Comparison of ENCODE assay signal across 16 cellular contexts in genomic region chr16:69077251-69077650, GRCh38. TPM values are rescaled to one million over a fixed set of nuclear protein-coding genes. Genes with fewer than 3 reads are reported as not detected.
A peak's percentile ranks its signal among the peaks of the same experiment; 100 is the strongest.
DNase-seq lines count a peak whose midpoint lies in the region; ATAC-seq, FAIRE-seq and TF ChIP-seq lines count a peak whose summit lies in the region.
"Had no signal": no experiment of that assay in that cellular context is flagged by ENCODE, and none has a peak within 500 bp of the region (broad histone marks: within the 10 kb centered on the region; RNA-seq: fewer than 3 reads in every experiment).

No MANE protein-coding gene starts in this region.

- H3K9me3 ChIP-seq in Karpas-422 (ENCODE audit: low read length) (no peaks in the 10 kb centered on the region), kidney (ENCODE audit: control insufficient read depth in 1 of 2, low read length in 2 of 2) (no peaks in the 10 kb centered on the region)

- no peaks in the 10 kb centered on the region for H3K4me1 Mint-ChIP-seq in activated naive CD8-positive, alpha-beta T cell treated with anti-CD3 and anti-CD28 coated beads for 36 hours
- H3K4me1 Mint-ChIP-seq: B cell had no signal

- TF ChIP-seq CTCF in astrocyte of the spinal cord (IDR thresholded peaks at IDR 0.05; ENCODE audit: low read depth, low read length) (no peak), kidney (IDR thresholded peaks at IDR 0.05; ENCODE audit: borderline replicate concordance, extremely low read depth, insufficient read depth) (no peak)

- H4K20me1 ChIP-seq in Karpas-422 (ENCODE audit: insufficient read depth, low read depth, low read length): no peaks in the 10 kb centered on the region

- no peak overlapping the region for H3K27ac Mint-ChIP-seq in activated naive CD8-positive, alpha-beta T cell treated with anti-CD3 and anti-CD28 coated beads for 36 hours
- H3K27ac Mint-ChIP-seq: activated CD4-positive, alpha-beta memory T cell treated with anti-CD3 and anti-CD28 coated beads for 36 hours; B cell had no signal

- no peaks in the 10 kb centered on the region for H3K27me3 ChIP-seq in Karpas-422 (ENCODE audit: low read length)
- H3K27me3 ChIP-seq: dorsolateral prefrontal cortex had no signal

- intact Hi-C loops in kidney (cut with DNase I): no loop called here

- no peak overlapping the region for H3K4me3 ChIP-seq in Karpas-422 (ENCODE audit: low read length)
- H3K4me3 ChIP-seq in astrocyte of the spinal cord (ENCODE audit: low read depth, low read length): no peak overlapping the region
- no peak overlapping the region for H3K4me3 ChIP-seq in kidney (ENCODE audit: low read length in 2 of 2)
- H3K4me3 ChIP-seq: dorsolateral prefrontal cortex had no signal

- in situ Hi-C loops in astrocyte of the spinal cord (cut with HindIII; ENCODE audit: low sequenced_read_pairs): no loop called here

- no peaks in the 10 kb centered on the region for H3K4me1 ChIP-seq in Karpas-422 (ENCODE audit: low read length)
- H3K4me1 ChIP-seq in kidney (ENCODE audit: control insufficient read depth in 1 of 2, insufficient read depth in 1 of 2, low read depth in 1 of 2, low read length in 2 of 2): peaks cover 0 to 7% of the 10 kb centered on the region in 2 donors

- no peak overlapping the region for H3K4me2 ChIP-seq in Karpas-422 (ENCODE audit: low read depth, low read length, poor library complexity, severe bottlenecking)

- H3K9me3 Mint-ChIP-seq in activated naive CD8-positive, alpha-beta T cell treated with anti-CD3 and anti-CD28 coated beads for 36 hours: no peaks in the 10 kb centered on the region
- H3K9me3 Mint-ChIP-seq: activated CD4-positive, alpha-beta memory T cell treated with anti-CD3 and anti-CD28 coated beads for 36 hours had no signal

- ATAC-seq in GM21529 (IDR thresholded peaks at IDR 0.05; ENCODE audit: unreplicated experiment): no peak

- no peaks in the 10 kb centered on the region for H3K9me2 ChIP-seq in Karpas-422 (replicated peaks; ENCODE audit: insufficient read depth, low read length)

- H3K79me2 ChIP-seq in Karpas-422 (ENCODE audit: low read length): no peaks in the 10 kb centered on the region

- H3K27ac ChIP-seq in Karpas-422 (ENCODE audit: low read length) (no peak overlapping the region), kidney (ENCODE audit: low read depth in 2 of 2, low read length in 2 of 2) (no peak overlapping the region)
- H3K27ac ChIP-seq: dorsolateral prefrontal cortex had no signal

- H2AFZ ChIP-seq in Karpas-422 (ENCODE audit: low read length): no peak overlapping the region

- FAIRE-seq in kidney (lab: Jason Lieb, UNC): no peak
- FAIRE-seq: HTR-8/SVneo, islet of Langerhans had no signal

- no peaks in the 10 kb centered on the region for H3K36me3 Mint-ChIP-seq in activated naive CD8-positive, alpha-beta T cell treated with anti-CD3 and anti-CD28 coated beads for 36 hours
- H3K36me3 Mint-ChIP-seq: activated CD4-positive, alpha-beta memory T cell treated with anti-CD3 and anti-CD28 coated beads for 36 hours had no signal

- no peaks in the 10 kb centered on the region for H3K27me3 Mint-ChIP-seq in activated naive CD8-positive, alpha-beta T cell treated with anti-CD3 and anti-CD28 coated beads for 36 hours
- H3K27me3 Mint-ChIP-seq: activated CD4-positive, alpha-beta memory T cell treated with anti-CD3 and anti-CD28 coated beads for 36 hours; B cell had no signal

- H3K36me3 ChIP-seq in Karpas-422 (ENCODE audit: insufficient read depth, low read length): no peaks in the 10 kb centered on the region
- H3K36me3 ChIP-seq in kidney (ENCODE audit: control insufficient read depth in 1 of 2, insufficient read depth in 2 of 2, low read length in 2 of 2): no peaks in the 10 kb centered on the region

- DNase-seq in Daoy (ENCODE audit: low read depth) (peak; percentile 82), Karpas-422 (peak; percentile 17), astrocyte of the spinal cord (ENCODE audit: low read depth, low spot score) (peak; percentile 71), kidney (peak; percentile 26), DMS 273 treated with DMSO at 0.1 percent for 48 hours (lab: John Stamatoyannopoulos, UW) (no peak)
- no peak for DNase-seq in stimulated activated CD4-positive, alpha-beta T cell treated with anti-CD3 and anti-CD28 coated beads, Interleukin-1b, Interleukin-23, amount 100 ng/mL, for 48 hours
- no peak for DNase-seq in activated naive CD8-positive, alpha-beta T cell treated with anti-CD3 and anti-CD28 coated beads for 36 hours
- DNase-seq: activated CD4-positive, alpha-beta memory T cell treated with anti-CD3 and anti-CD28 coated beads for 36 hours; anterior cingulate cortex; DMS79; dorsolateral prefrontal cortex; NCI-H2171 treated with DMSO at 0.1 percent for 48 hours had no signal

- no peak overlapping the region for H3K9ac ChIP-seq in Karpas-422 (ENCODE audit: low read length)
- no peak overlapping the region for H3K9ac ChIP-seq in kidney (ENCODE audit: low read length in 2 of 2)

- no peak overlapping the region for H3K4me3 Mint-ChIP-seq in activated naive CD8-positive, alpha-beta T cell treated with anti-CD3 and anti-CD28 coated beads for 36 hours
- H3K4me3 Mint-ChIP-seq: activated CD4-positive, alpha-beta memory T cell treated with anti-CD3 and anti-CD28 coated beads for 36 hours; B cell had no signal

RNA-seq across cellular contexts. Expression of gene HAS3, which starts 28.2 kb away (rescaled TPM):
- 0.09 and 1.5 TPM in 2 replicates for total RNA-seq in Daoy (2014; rRNA removed; shearing (Covaris generic))
- 1.9 TPM in 2 replicates for total RNA-seq in Karpas-422 (2014; rRNA removed; shearing (Covaris generic); ENCODE audit: low replicate concordance)
- total RNA-seq in kidney: 2.1 TPM
- 0.34 TPM for polyA plus RNA-seq in kidney (ENCODE audit: insufficient read depth, low read depth, low replicate concordance)
- under 1 TPM; 0.33 to 0.74 TPM for total RNA-seq in activated naive CD8-positive, alpha-beta T cell treated with anti-CD3 and anti-CD28 coated beads for 36 hours

RNA-seq across cellular contexts. Expression of gene CHTF8, which starts 55.1 kb away (rescaled TPM):
- total RNA-seq in Daoy (2014; rRNA removed; shearing (Covaris generic)): 32.7 and 46.9 TPM in 2 replicates
- total RNA-seq in Karpas-422 (2014; rRNA removed; shearing (Covaris generic); ENCODE audit: low replicate concordance): 87.0 and 98.5 TPM in 2 replicates
- total RNA-seq in kidney: 124 TPM
- 163 TPM for polyA plus RNA-seq in kidney (ENCODE audit: insufficient read depth, low read depth, low replicate concordance)
- 100 to 1,000 TPM; 135 to 141 TPM for total RNA-seq in activated naive CD8-positive, alpha-beta T cell treated with anti-CD3 and anti-CD28 coated beads for 36 hours

RNA-seq across cellular contexts. Expression of gene UTP4, which starts 55.2 kb away (rescaled TPM):
- 24.3 and 47.0 TPM in 2 replicates for total RNA-seq in Daoy (2014; rRNA removed; shearing (Covaris generic))
- total RNA-seq in Karpas-422 (2014; rRNA removed; shearing (Covaris generic); ENCODE audit: low replicate concordance): 22.0 and 31.6 TPM in 2 replicates
- total RNA-seq in kidney: 41.7 TPM
- 57.2 TPM for polyA plus RNA-seq in kidney (ENCODE audit: insufficient read depth, low read depth, low replicate concordance)
- total RNA-seq in activated naive CD8-positive, alpha-beta T cell treated with anti-CD3 and anti-CD28 coated beads for 36 hours: 100 to 1,000 TPM; 149 to 153 TPM

Comparison
In these comparisons a context has a peak if more than half of its experiments do, and no peak if none do; other contexts are left out.
1. DNase-seq: peak in Daoy (single experiment), Karpas-422 (single experiment), astrocyte of the spinal cord (single experiment) and kidney (single experiment); none in DMS 273 treated with DMSO at 0.1 percent for 48 hours (single experiment), stimulated activated CD4-positive, alpha-beta T cell treated with anti-CD3 and anti-CD28 coated beads, Interleukin-1b, Interleukin-23, amount 100 ng/mL, for 48 hours (single experiment) and activated naive CD8-positive, alpha-beta T cell treated with anti-CD3 and anti-CD28 coated beads for 36 hours (single experiment).